Comparison of ENCODE assay signal across 8 cellular contexts in the genomic region with DNA sequence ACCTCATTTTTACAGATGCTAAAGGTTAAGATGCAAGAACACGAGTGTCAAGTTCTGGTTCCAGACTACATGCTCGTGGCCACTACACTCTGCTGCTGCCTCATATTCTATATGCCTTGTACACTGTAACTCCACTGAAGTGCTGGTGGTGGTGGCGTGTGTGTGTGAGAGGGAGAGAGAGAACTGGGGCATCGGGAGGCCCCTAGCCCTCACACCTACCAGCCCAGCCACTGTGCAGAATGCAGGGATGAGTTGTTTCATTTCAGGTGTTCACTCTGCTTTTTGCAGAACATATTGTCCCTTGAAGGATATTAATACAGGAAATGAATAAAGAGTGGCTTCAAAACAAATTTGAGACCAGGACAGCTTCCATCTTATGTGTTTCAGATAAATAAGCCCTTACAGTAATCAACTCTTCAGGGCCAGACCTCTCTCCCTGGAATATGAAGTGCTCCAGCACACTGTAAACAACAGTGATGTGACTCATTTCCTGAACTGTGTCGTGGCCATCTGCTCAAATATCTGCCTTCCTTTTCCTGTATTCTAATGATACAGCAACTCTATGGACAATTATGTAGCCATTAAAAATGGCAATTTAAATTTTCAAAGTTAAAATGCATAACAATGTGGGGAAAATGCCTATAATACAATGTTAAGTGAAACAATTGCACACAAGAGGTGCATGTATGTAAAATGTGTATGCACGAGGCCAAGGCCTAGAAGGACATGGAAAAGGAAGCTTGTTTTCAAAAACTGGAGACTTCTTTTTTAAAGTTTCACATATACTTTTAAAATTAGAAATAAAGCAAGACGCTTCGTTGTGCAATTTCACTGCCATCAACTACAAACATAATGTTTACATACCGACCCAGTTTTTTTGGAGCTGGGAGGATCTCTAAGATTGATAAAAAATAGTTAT.
A peak's percentile ranks its signal among the peaks of the same experiment; 100 is the strongest.
DNase-seq lines count a peak whose midpoint lies in the region; ATAC-seq and TF ChIP-seq lines count a peak whose summit lies in the region.

No MANE protein-coding gene starts in this region.

- peak; percentile 45 for ATAC-seq in lung (ENCODE audit: insufficient read depth, low FRiP score)
- no peak for ATAC-seq in GM19324 (IDR thresholded peaks at IDR 0.05; ENCODE audit: low FRiP score, unreplicated experiment)
- ATAC-seq in GM18861 (IDR thresholded peaks at IDR 0.05; ENCODE audit: unreplicated experiment): no peak

- H3K4me3 ChIP-seq in adrenal gland (no peak overlapping the region), lung (no peak overlapping the region), lower leg skin (ENCODE audit: low read depth, poor library complexity, severe bottlenecking) (no peak overlapping the region), testis (no peak overlapping the region)

- intact Hi-C loops in Calu3 (cut with micrococcal nuclease; ENCODE audit: unreplicated experiment): no loop called here
- intact Hi-C loops in adrenal gland (cut with DNase I): no loop called here
- intact Hi-C loops in lower leg skin (cut with DNase I; ENCODE audit: low total_unique reads): no loop called here
- intact Hi-C loops in testis (cut with DNase I; ENCODE audit: low total_unique reads): no loop called here

- H3K36me3 ChIP-seq in adrenal gland (replicated peaks in 1 of 2) (no peaks in the 10 kb centered on the region), lung (ENCODE audit: control insufficient read depth in 2 of 2, insufficient read depth in 2 of 2, low read length in 2 of 2) (peaks cover 0 to 2% of the 10 kb centered on the region in 2 donors), testis (ENCODE audit: low read depth, missing control alignments) (no peaks in the 10 kb centered on the region)

- no peak for TF ChIP-seq POLR2A in adrenal gland (IDR thresholded peaks at IDR 0.05)
- no peak for TF ChIP-seq POLR2A in lower leg skin (IDR thresholded peaks at IDR 0.05)
- TF ChIP-seq POLR2A in testis (IDR thresholded peaks at IDR 0.05): no peak

- 58 to 71% (median 63%) methylated on average over 9 of the region's 9 CpGs for WGBS in adrenal gland, 4 donors
- 61 to 70% methylated on average over 9 of the region's 9 CpGs for WGBS in lung, 2 donors
- WGBS in lower leg skin, 2 donors: 75 to 77% methylated on average over 9 of the region's 9 CpGs
- 78 to 82% methylated on average over 9 of the region's 9 CpGs for WGBS in testis, 2 donors

- H3K4me1 ChIP-seq in adrenal gland (replicated peaks in 1 of 2) (peaks cover 13 to 21% of the 10 kb centered on the region in 2 donors), lung (ENCODE audit: control insufficient read depth in 2 of 2, insufficient read depth in 2 of 2, low read length in 2 of 2) (peaks cover 0 to 5% of the 10 kb centered on the region in 2 donors), testis (no peaks in the 10 kb centered on the region)

- TF ChIP-seq CTCF in Calu3 (IDR thresholded peaks at IDR 0.05; ENCODE audit: unreplicated experiment) (no peak), adrenal gland (IDR thresholded peaks at IDR 0.05) (no peak), lung (IDR thresholded peaks at IDR 0.05; ENCODE audit: control extremely low read depth, extremely low read depth) (no peak), lower leg skin (IDR thresholded peaks at IDR 0.05) (no peak), testis (IDR thresholded peaks at IDR 0.05) (no peak)

- DNase-seq in Calu3 (peak; percentile 10), NCI-H1694 (lab: John Stamatoyannopoulos, UW) (peak; percentile 40), adrenal gland (peak in 5 of 7 donors; percentile 30 to 62 (median 45)), lung (ENCODE audit: low spot score) (no peak), lower leg skin (ENCODE audit: low spot score in 2 of 2) (no peak), testis (no peak)

- H3K27ac Mint-ChIP-seq in Calu3 (ENCODE audit: unreplicated experiment): peak overlapping the region; percentile 54

- H3K27me3 ChIP-seq in adrenal gland (no peaks in the 10 kb centered on the region), lung (ENCODE audit: control insufficient read depth, insufficient read depth) (no peaks in the 10 kb centered on the region), testis (no peaks in the 10 kb centered on the region)

- H3K4me1 Mint-ChIP-seq in Calu3 (ENCODE audit: low read depth, unreplicated experiment): peaks cover 9% of the 10 kb centered on the region

- H3K27me3 Mint-ChIP-seq in Calu3 (ENCODE audit: unreplicated experiment): no peaks in the 10 kb centered on the region

- peak overlapping the region in 4 of 5 donors; percentile 2 to 49 (median 26) for H3K27ac ChIP-seq in adrenal gland
- peak overlapping the region; percentile 3 to 89 for H3K27ac ChIP-seq in lung (ENCODE audit: low read depth in 1 of 2, low read length in 1 of 2)
- no peak overlapping the region for H3K27ac ChIP-seq in testis

- BruUV-seq in Calu3 (replicated peaks; lab: Mats Ljungman, UMichigan): no TSS peak

- no peak overlapping the region for H3K4me3 Mint-ChIP-seq in Calu3 (ENCODE audit: low read depth, unreplicated experiment)

- no peaks in the 10 kb centered on the region for H3K9me3 ChIP-seq in adrenal gland (replicated peaks in 1 of 3)
- no peaks in the 10 kb centered on the region for H3K9me3 ChIP-seq in lung (ENCODE audit: control insufficient read depth in 2 of 2, insufficient read depth in 1 of 2, low read length in 1 of 2)
- no peaks in the 10 kb centered on the region for H3K9me3 ChIP-seq in testis

- CTCF ChIA-PET in Calu3 (lab: Charles Lee): no interaction called here

- H3K9me3 Mint-ChIP-seq in Calu3 (ENCODE audit: low read depth, unreplicated experiment): no peaks in the 10 kb centered on the region

- no peaks in the 10 kb centered on the region for H3K36me3 Mint-ChIP-seq in Calu3 (ENCODE audit: insufficient read depth, unreplicated experiment)

Comparison
In these comparisons a context has a peak if more than half of its experiments do, and no peak if none do; other contexts are left out.
1. DNase-seq: peak in Calu3 (single experiment), NCI-H1694 (single experiment) and adrenal gland (5 of 7); none in lung (single experiment), lower leg skin (0 of 2) and testis (single experiment).
2. H3K27ac ChIP-seq: peak in adrenal gland (4 of 5) and lung (2 of 2); none in testis (0 of 2).